Comparison of ENCODE assay signal across 34 cellular contexts in genomic region chr10:69979177-69979576, GRCh38.
"Had no signal": no experiment of that assay in that cellular context is flagged by ENCODE, and none has a peak within 500 bp of the region (broad histone marks: within the 10 kb centered on the region; RNA-seq: fewer than 3 reads in every experiment).

No MANE protein-coding gene starts in this region.

- H3K4me3 ChIP-seq: adrenal gland, body of pancreas, cardiac muscle cell had no signal

- H3K27ac ChIP-seq: adrenal gland, body of pancreas, brain microvascular endothelial cell, cardiac muscle cell, VCaP had no signal

- H3K4me1 ChIP-seq: adrenal gland, body of pancreas had no signal

- H3K27me3 ChIP-seq: body of pancreas, brain microvascular endothelial cell, cardiac muscle cell had no signal

- H3K36me3 ChIP-seq: adrenal gland, brain microvascular endothelial cell, cardiac muscle cell had no signal

- FAIRE-seq: astrocyte, TTC549 had no signal

- H3K9me3 ChIP-seq: adrenal gland had no signal

- DNase-seq: activated B cell treated with CpG ODN at 0.5 μM for 24 hours; activated CD4-positive, alpha-beta memory T cell treated with anti-CD3 and anti-CD28 coated beads for 36 hours; activated CD4-positive, alpha-beta T cell treated with anti-CD3 and anti-CD28 coated beads for 4 hours; activated CD4-positive, alpha-beta T cell treated with anti-CD3 and anti-CD28 coated beads, Interleukin-2, amount 10 ng/mL, durations not matched to agents 24 days and 14 days; activated CD4-positive, alpha-beta T cell treated with anti-CD3 and anti-CD28 coated beads, Interleukin-2, amount 50 U/mL, for 1 hour; activated CD4-positive, alpha-beta T cell treated with anti-CD3 and anti-CD28 coated beads, Interleukin-2, amount 50 U/mL, for 4 hours; activated CD4-positive, CD25-positive, alpha-beta regulatory T cell treated with anti-CD3 and anti-CD28 coated beads, Interleukin-2, amount 50 U/mL, for 72 hours; activated CD8-positive, alpha-beta memory T cell treated with anti-CD3 and anti-CD28 coated beads, Interleukin-2, amount 50 U/mL, for 4 hours; activated CD8-positive, alpha-beta T cell treated with anti-CD3 and anti-CD28 coated beads for 36 hours; activated effector memory CD4-positive, alpha-beta T cell treated with anti-CD3 and anti-CD28 coated beads, Interleukin-2, amount 50 U/mL, for 16 hours; activated gamma-delta T cell treated with Interleukin-2 at 50 U/mL for 16 hours; activated naive CD4-positive, alpha-beta T cell; activated naive CD4-positive, alpha-beta T cell treated with anti-CD3 and anti-CD28 coated beads for 36 hours; activated naive CD4-positive, alpha-beta T cell treated with anti-CD3 and anti-CD28 coated beads, Interleukin-2, amount 50 U/mL, for 16 hours; activated naive CD8-positive, alpha-beta T cell treated with anti-CD3 and anti-CD28 coated beads for 36 hours; activated T-cell treated with anti-CD3 and anti-CD28 coated beads for 4 hours; activated T-cell treated with anti-CD3 and anti-CD28 coated beads, Interleukin-2, amount 50 U/mL, for 1 hour; activated T-cell treated with anti-CD3 and anti-CD28 coated beads, Interleukin-2, amount 50 U/mL, for 4 hours; activated T-cell treated with anti-CD3 and anti-CD28 coated beads, Interleukin-2, amount 50 U/mL, for 72 hours; adrenal gland; amniotic stem cell; aorta; body of pancreas; brain microvascular endothelial cell; caudate nucleus; cerebellar nuclear complex; T-helper 2 cell; T-helper 9 cell had no signal

- ATAC-seq: activated CD8-positive, alpha-beta T cell treated with anti-CD3 and anti-CD28 coated beads for 36 hours; activated naive CD4-positive, alpha-beta T cell treated with anti-CD3 and anti-CD28 coated beads, Interleukin-2, amount 50 U/mL, for 72 hours; activated T-cell treated with anti-CD3 and anti-CD28 coated beads, Interleukin-2, amount 50 U/mL, for 4 hours; activated T-cell treated with anti-CD3 and anti-CD28 coated beads, Interleukin-2, amount 50 U/mL, for 72 hours; activated T-helper 17 cell treated with anti-CD3 and anti-CD28 coated beads, Interleukin-2, amount 50 U/mL, for 72 hours; body of pancreas had no signal
